1 cellular context compared by ENCODE assay signal in genomic region chr5:15023266-15023665, GRCh38.
TF ChIP-seq lines count a peak whose summit lies in the region.

No MANE protein-coding gene starts in this region.

TF ChIP-seq in IMR-90, 13 proteins besides CTCF, POLR2A, EP300 and RAD21:
- TF ChIP-seq MXI1 (IDR thresholded peaks at IDR 0.05; ENCODE audit: borderline replicate concordance, low read depth, low read length) (no peak), BHLHE40 (IDR thresholded peaks at IDR 0.05; ENCODE audit: low read depth, low read length) (no peak), CHD1 (IDR thresholded peaks at IDR 0.05; ENCODE audit: low read depth, low read length) (no peak), SMC3 (IDR thresholded peaks at IDR 0.05; ENCODE audit: low read depth, low read length) (no peak), MAZ (IDR thresholded peaks at IDR 0.05; ENCODE audit: borderline replicate concordance, low read depth, low read length) (no peak), NFE2L2 (IDR thresholded peaks at IDR 0.05; ENCODE audit: low read depth, low read length) (no peak), FOS (IDR thresholded peaks at IDR 0.05; ENCODE audit: low read depth, low read length) (no peak), RCOR1 (IDR thresholded peaks at IDR 0.05; ENCODE audit: insufficient replicate concordance, low read length) (no peak), CEBPB (IDR thresholded peaks at IDR 0.05; ENCODE audit: low read depth, low read length) (no peak), USF2 (IDR thresholded peaks at IDR 0.05; ENCODE audit: low read depth, low read length) (no peak), MAFK (IDR thresholded peaks at IDR 0.05; ENCODE audit: low read depth, low read length) (no peak)
